ENCODE assay signal across 23 cellular contexts in the genomic region with DNA sequence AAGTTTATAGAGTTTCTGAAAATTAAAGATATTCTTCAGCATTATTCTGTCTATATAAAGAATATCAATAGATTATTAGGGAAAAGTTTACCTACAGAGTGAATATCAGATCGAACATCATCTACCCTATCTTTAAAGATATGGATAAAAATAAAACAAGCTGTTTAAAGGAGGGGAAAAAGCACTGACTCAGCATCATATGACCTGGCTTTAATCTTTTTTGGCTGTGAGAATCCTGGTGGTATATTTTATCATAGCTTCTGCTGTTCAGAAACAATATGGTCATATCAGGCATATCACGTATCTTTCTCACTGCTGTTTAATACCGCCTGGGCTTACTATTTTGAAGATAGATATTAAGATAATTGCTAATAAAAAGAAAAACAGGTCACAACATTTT.
"Had no signal": no experiment of that assay in that cellular context is flagged by ENCODE, and none has a peak within 500 bp of the region (broad histone marks: within the 10 kb centered on the region; RNA-seq: fewer than 3 reads in every experiment).

No MANE protein-coding gene starts in this region.

- H3K27ac ChIP-seq: RWPE1 had no signal

- H3K9ac ChIP-seq: SK-N-SH had no signal

- DNase-seq: Karpas-422, KG1, MG63, NCI-H1092, NCI-H1105 treated with DMSO at 0.1 percent for 48 hours, NCI-H1417 treated with DMSO at 0.1 percent for 48 hours, NCI-H146, NCI-H1694 treated with DMSO at 0.1 percent for 48 hours, NCI-H1930, NCI-H2081, NCI-H2171, NCI-H226, NCI-H446, NCI-H510A, NCI-H524 treated with DMSO at 0.1 percent for 48 hours, NCI-H69, NCI-H774, PC-3, SHP77, SK-N-SH, SW 1271 had no signal

- H3K27me3 ChIP-seq: MG63 had no signal

- H3K4me2 ChIP-seq: SK-N-SH had no signal

- ATAC-seq: Panc1, PC-3 had no signal

- H3K36me3 ChIP-seq: MG63 had no signal

- H3K4me3 ChIP-seq: MG63 had no signal

- H3K9me3 ChIP-seq: MG63, SK-N-SH had no signal
